13 cellular contexts compared by ENCODE assay signal in genomic region chr15:64904189-64904588, GRCh38.
"Had no signal": no experiment of that assay in that cellular context is flagged by ENCODE, and none has a peak within 500 bp of the region (broad histone marks: within the 10 kb centered on the region; RNA-seq: fewer than 3 reads in every experiment).

No MANE protein-coding gene starts in this region.

- H3K36me3 ChIP-seq: ascending aorta, esophagus muscularis mucosa, neural progenitor cell had no signal

- H3K27me3 Mint-ChIP-seq: activated B cell treated with CpG ODN at 0.5 μM for 24 hours; activated naive CD4-positive, alpha-beta T cell treated with anti-CD3 and anti-CD28 coated beads, Interleukin-2, amount 50 U/mL, for 24 hours had no signal

- H3K27me3 ChIP-seq: ascending aorta, dorsolateral prefrontal cortex, esophagus muscularis mucosa, neural progenitor cell, tibial nerve had no signal

- H3K4me1 ChIP-seq: ascending aorta, neural progenitor cell had no signal

- H3K4me3 ChIP-seq: neural progenitor cell, skin epidermis, tibial nerve had no signal

- DNase-seq: activated B cell treated with CpG ODN at 0.5 μM for 24 hours; activated CD4-positive, alpha-beta T cell treated with anti-CD3 and anti-CD28 coated beads, Interleukin-2, amount 50 U/mL, for 4 hours; activated CD8-positive, alpha-beta memory T cell treated with anti-CD3 and anti-CD28 coated beads, Interleukin-2, amount 50 U/mL, for 48 hours; dorsolateral prefrontal cortex; SK-N-SH had no signal

- H3K9me3 ChIP-seq: SK-N-SH had no signal

- H3K9me3 Mint-ChIP-seq: activated B cell treated with CpG ODN at 0.5 μM for 24 hours; activated naive CD4-positive, alpha-beta T cell treated with anti-CD3 and anti-CD28 coated beads, Interleukin-2, amount 50 U/mL, for 24 hours had no signal

- H3K27ac Mint-ChIP-seq: activated B cell treated with CpG ODN at 0.5 μM for 24 hours; activated naive CD4-positive, alpha-beta T cell treated with anti-CD3 and anti-CD28 coated beads, Interleukin-2, amount 50 U/mL, for 24 hours; neural progenitor cell had no signal

- H3K27ac ChIP-seq: ascending aorta, dorsolateral prefrontal cortex, esophagus muscularis mucosa, neural progenitor cell, skin epidermis, tibial nerve had no signal

- ATAC-seq: left lobe of liver; stimulated activated effector memory CD8-positive, alpha-beta T cell treated with anti-CD3 and anti-CD28 coated beads, Interleukin-12 subunit alpha, Interleukin-12 subunit beta, amount 100 ng/mL, for 72 hours had no signal

- H3K9ac ChIP-seq: neural progenitor cell, SK-N-SH had no signal

- H3K4me3 Mint-ChIP-seq: activated B cell treated with CpG ODN at 0.5 μM for 24 hours; activated naive CD4-positive, alpha-beta T cell treated with anti-CD3 and anti-CD28 coated beads, Interleukin-2, amount 50 U/mL, for 24 hours; neural progenitor cell had no signal
